Comparison of ENCODE assay signal across 8 cellular contexts in the genomic region with DNA sequence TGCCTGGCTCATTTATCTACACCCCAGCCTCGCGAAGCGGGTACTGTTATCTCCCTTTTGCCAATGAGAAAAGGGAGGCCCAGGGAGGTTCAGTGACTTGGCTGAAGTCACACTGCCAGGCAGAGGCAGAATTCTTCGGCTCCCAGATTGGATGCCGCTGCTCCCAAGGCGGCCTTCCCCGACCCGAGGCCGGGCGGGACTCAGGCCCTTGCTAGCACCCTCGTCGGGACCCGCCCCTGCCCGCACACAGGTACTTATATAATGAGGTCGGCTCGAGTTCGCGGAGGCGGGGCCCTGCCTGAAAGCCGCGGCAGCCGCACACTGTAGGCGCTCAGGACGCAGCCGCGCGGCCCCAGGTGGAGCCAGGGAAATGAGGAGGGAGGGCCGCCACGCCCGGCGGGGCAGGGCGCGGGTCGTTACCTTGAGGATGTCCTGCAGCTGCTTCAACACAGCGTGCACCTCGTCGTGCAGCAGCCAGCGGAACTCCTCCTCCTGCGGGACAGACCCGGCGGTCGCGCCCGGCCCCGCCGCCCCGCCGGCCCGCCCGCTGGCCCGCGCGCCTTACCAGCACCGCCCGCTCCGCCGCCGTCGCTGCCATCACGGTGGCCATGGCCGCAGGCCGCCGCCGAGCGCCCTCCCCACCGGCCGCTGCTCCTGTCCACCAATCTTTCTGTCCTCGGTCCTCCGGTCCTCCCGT. TPM values are rescaled to one million over a fixed set of nuclear protein-coding genes. Genes with fewer than 3 reads are reported as not detected.
DNase-seq lines count a peak whose midpoint lies in the region; ATAC-seq and TF ChIP-seq lines count a peak whose summit lies in the region.

A gene with protein sequence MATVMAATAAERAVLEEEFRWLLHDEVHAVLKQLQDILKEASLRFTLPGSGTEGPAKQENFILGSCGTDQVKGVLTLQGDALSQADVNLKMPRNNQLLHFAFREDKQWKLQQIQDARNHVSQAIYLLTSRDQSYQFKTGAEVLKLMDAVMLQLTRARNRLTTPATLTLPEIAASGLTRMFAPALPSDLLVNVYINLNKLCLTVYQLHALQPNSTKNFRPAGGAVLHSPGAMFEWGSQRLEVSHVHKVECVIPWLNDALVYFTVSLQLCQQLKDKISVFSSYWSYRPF (minus strand): TSS at position 672 of the 697 bp plus-strand sequence. CDS start 62 bp downstream, at position 610.

- H3K36me3 ChIP-seq in GM23248 (ENCODE audit: low read depth) (no peaks in the 10 kb centered on the region), Karpas-422 (ENCODE audit: insufficient read depth, low read length) (peaks cover under 1% of the 10 kb centered on the region; the same call in 1 of the 2 replicates), RWPE2 (ENCODE audit: low read depth) (peaks cover 12% of the 10 kb centered on the region), gastroesophageal sphincter (peaks cover 0 to 63% of the 10 kb centered on the region in 2 donors), neutrophil (peaks cover 58% of the 10 kb centered on the region)

- no peaks in the 10 kb centered on the region; the same call in none of the 2 replicates for H3K4me1 ChIP-seq in GM23248 (ENCODE audit: insufficient read depth)
- H3K4me1 ChIP-seq in Karpas-422 (ENCODE audit: low read length) = peaks cover 48% of the 10 kb centered on the region
- peaks cover 9% of the 10 kb centered on the region for H3K4me1 ChIP-seq in RWPE2 (ENCODE audit: insufficient read depth, poor library complexity, severe bottlenecking)
- H3K4me1 ChIP-seq in gastroesophageal sphincter = peaks cover 0 to 47% (median 15%) of the 10 kb centered on the region in 3 donors
- H3K4me1 ChIP-seq in neutrophil (ENCODE audit: control insufficient read depth in 1 of 2, insufficient read depth in 1 of 2, low read depth in 1 of 2, low read length in 1 of 2) = peaks cover 33 to 40% of the 10 kb centered on the region in 2 experiments

- H3K79me2 ChIP-seq in GM23248 (ENCODE audit: insufficient read depth) = no peaks in the 10 kb centered on the region
- H3K79me2 ChIP-seq in Karpas-422 (ENCODE audit: low read length) = no peaks in the 10 kb centered on the region

- DNase-seq in EH (ENCODE audit: low read depth) = peak; percentile 50
- peak; percentile 64 for DNase-seq in GM23248
- DNase-seq in Karpas-422 = peak; percentile 97
- DNase-seq in RWPE2 (ENCODE audit: low spot score) = peak; percentile 93
- DNase-seq in activated gamma-delta T cell treated with anti-CD3 and anti-CD28 coated beads, Interleukin-2, amount 50 U/mL, for 16 hours (ENCODE audit: low read depth) = peak; percentile 52
- DNase-seq in substantia nigra (lab: John Stamatoyannopoulos, UW) = peak in 31 of 49 donors; percentile 22 to 83 (median 56)

- no peak for TF ChIP-seq EP300 in gastroesophageal sphincter (IDR thresholded peaks at IDR 0.05)

- TF ChIP-seq POLR2A in gastroesophageal sphincter (IDR thresholded peaks at IDR 0.05) = peak in 1 of 2 donors; percentile 23

- peak within 1 kb of the TSS; percentile 83 for H3K4me3 ChIP-seq in GM23248
- H3K4me3 ChIP-seq in Karpas-422 (ENCODE audit: low read length) = peak within 1 kb of the TSS; percentile 90
- H3K4me3 ChIP-seq in RWPE2 (ENCODE audit: severe bottlenecking) = peak within 1 kb of the TSS; percentile 54
- H3K4me3 ChIP-seq in gastroesophageal sphincter = peak within 1 kb of the TSS; percentile 51 to 75
- H3K4me3 ChIP-seq in neutrophil (ENCODE audit: low read depth in 1 of 2, low read length in 1 of 2) = peak within 1 kb of the TSS; percentile 79 to 100

- ATAC-seq in RWPE2 (ENCODE audit: low read depth) (peak; percentile 66), gastroesophageal sphincter (peak; percentile 53)

- H4K20me1 ChIP-seq in GM23248 (ENCODE audit: insufficient read depth) (no peaks in the 10 kb centered on the region), Karpas-422 (ENCODE audit: insufficient read depth, low read depth, low read length) (no peaks in the 10 kb centered on the region)

- H3K27me3 ChIP-seq in GM23248 (replicated peaks; ENCODE audit: insufficient read depth) = no peaks in the 10 kb centered on the region
- no peaks in the 10 kb centered on the region for H3K27me3 ChIP-seq in Karpas-422 (ENCODE audit: low read length)
- H3K27me3 ChIP-seq in RWPE2 (ENCODE audit: insufficient read depth, poor library complexity, severe bottlenecking) = no peaks in the 10 kb centered on the region
- H3K27me3 ChIP-seq in gastroesophageal sphincter = no peaks in the 10 kb centered on the region
- no peaks in the 10 kb centered on the region for H3K27me3 ChIP-seq in neutrophil

- H3K4me2 ChIP-seq in GM23248 (ENCODE audit: unreplicated experiment) (peak within 1 kb of the TSS; percentile 85), Karpas-422 (ENCODE audit: low read depth, low read length, poor library complexity, severe bottlenecking) (peak within 1 kb of the TSS; percentile 99)

- peaks cover 5% of the 10 kb centered on the region; the same call in 1 of the 2 replicates for H3F3A ChIP-seq in GM23248 (ENCODE audit: insufficient read depth)

- H3K9me2 ChIP-seq in GM23248 (ENCODE audit: insufficient read depth) = no peaks in the 10 kb centered on the region
- H3K9me2 ChIP-seq in Karpas-422 (replicated peaks; ENCODE audit: insufficient read depth, low read length) = no peaks in the 10 kb centered on the region

- H3K9me3 ChIP-seq in GM23248 (ENCODE audit: low read depth) (no peaks in the 10 kb centered on the region), Karpas-422 (ENCODE audit: low read length) (no peaks in the 10 kb centered on the region), RWPE2 (ENCODE audit: severe bottlenecking) (no peaks in the 10 kb centered on the region), gastroesophageal sphincter (no peaks in the 10 kb centered on the region), neutrophil (no peaks in the 10 kb centered on the region)

- in situ Hi-C loops in GM23248 (cut with MboI) = no loop called here

- H3K9ac ChIP-seq in GM23248 (peak within 1 kb of the TSS; percentile 78), Karpas-422 (ENCODE audit: low read length) (peak within 1 kb of the TSS; percentile 80)

- TF ChIP-seq CTCF in RWPE2 (IDR thresholded peaks at IDR 0.05; ENCODE audit: poor library complexity, severe bottlenecking) (no peak), gastroesophageal sphincter (IDR thresholded peaks at IDR 0.05) (no peak), neutrophil (IDR thresholded peaks at IDR 0.05) (no peak)

- 1 to 2% methylated on average over 36 of the region's 70 CpGs for WGBS in GM23248 (ENCODE audit: low coverage in 1 of 2, low lambda C conversion rate in 2 of 2, missing lambda C conversion rate in 2 of 2), 2 experiments
- 0% methylated on average over 3 of the region's 70 CpGs; no CpG with 5 or more reads in 1 of the 2 donors for WGBS in gastroesophageal sphincter (ENCODE audit: low coverage in 1 of 2), 2 donors

- H2AFZ ChIP-seq in GM23248 (peak within 1 kb of the TSS; percentile 86), Karpas-422 (ENCODE audit: low read length) (peak within 1 kb of the TSS; percentile 82; the same call in 1 of the 2 replicates)

- peak within 1 kb of the TSS; percentile 61 for H3K27ac ChIP-seq in GM23248
- peak within 1 kb of the TSS; percentile 87 for H3K27ac ChIP-seq in Karpas-422 (ENCODE audit: low read length)
- peak within 1 kb of the TSS; percentile 78 for H3K27ac ChIP-seq in RWPE2 (ENCODE audit: poor library complexity, severe bottlenecking)
- peak within 1 kb of the TSS; percentile 41 to 96 (median 94) for H3K27ac ChIP-seq in gastroesophageal sphincter
- peak within 1 kb of the TSS; percentile 91 for H3K27ac ChIP-seq in neutrophil
- peak within 1 kb of the TSS; percentile 99 for H3K27ac ChIP-seq in substantia nigra (ENCODE audit: low read depth, low read length, poor library complexity, severe bottlenecking)

RNA-seq across cellular contexts. Expression of the gene that starts here (rescaled TPM):
- 17.7 and 27.3 TPM in 2 replicates for total RNA-seq in GM23248 (2014; rRNA removed; shearing (Covaris generic))
- 21.4 and 25.2 TPM in 2 replicates for polyA plus RNA-seq in GM23248 (2016; fragmentation: Nextera tagmentation; extraction: Ambion mirVana)
- total RNA-seq in Karpas-422 (2014; rRNA removed; shearing (Covaris generic); ENCODE audit: low replicate concordance) = 9.4 and 28.4 TPM in 2 replicates
- 10 to 100 TPM; 37.6 to 85.9 (median 62.6) TPM for total RNA-seq in gastroesophageal sphincter

Comparison
In these comparisons a context has a peak if more than half of its experiments do, and no peak if none do; other contexts are left out.
1. Peak in every context shown above with its lines: DNase-seq, ATAC-seq, H3K4me3 ChIP-seq and H3K27ac ChIP-seq.